Comparison of ENCODE assay signal across 8 cellular contexts in the genomic region with DNA sequence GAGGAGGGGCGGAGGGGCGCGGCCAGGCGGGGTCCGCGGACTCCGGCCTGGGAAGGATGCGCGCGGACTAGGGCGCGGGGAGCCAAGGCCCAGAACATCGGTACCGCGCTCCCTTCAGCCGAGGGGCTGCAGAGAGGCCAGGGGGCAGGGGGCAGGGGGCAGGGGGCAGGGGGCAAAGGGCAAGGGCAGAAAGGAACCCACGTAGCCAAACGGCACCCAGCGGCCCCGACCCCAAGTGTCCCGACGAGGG. TPM values are rescaled to one million over a fixed set of nuclear protein-coding genes. Genes with fewer than 3 reads are reported as not detected.
A peak's percentile ranks its signal among the peaks of the same experiment; 100 is the strongest.
DNase-seq lines count a peak whose midpoint lies in the region; ATAC-seq and TF ChIP-seq lines count a peak whose summit lies in the region.

No MANE protein-coding gene starts in this region.

- CTCF ChIA-PET in WTC11 (lab: Charles Lee): interaction anchor here (0.5 to 5.0 kb wide), 9 partner anchors 11 to 432 kb away, joined by 3 to 41 read pairs (median 4); no protein-coding TSS in a partner anchor

- H3K4me3 Mint-ChIP-seq in WTC11: peak overlapping the region; percentile 83

- H3K36me3 Mint-ChIP-seq in WTC11: no peaks in the 10 kb centered on the region

- ATAC-seq in GM18517 (IDR thresholded peaks at IDR 0.05; ENCODE audit: unreplicated experiment): peak; percentile 13
- peak; percentile 2 for ATAC-seq in HG03108 (IDR thresholded peaks at IDR 0.05; ENCODE audit: unreplicated experiment)
- no peak; the same call in 1 of the 2 replicates for ATAC-seq in WTC11
- peak; percentile 5 for ATAC-seq in sciatic nerve

- POLR2A ChIA-PET in WTC11 (lab: Charles Lee): no interaction called here

- H3K27ac Mint-ChIP-seq in WTC11: no peak overlapping the region

- no peak for DNase-seq in WTC11 (ENCODE audit: low spot score)
- peak; percentile 74 for DNase-seq in germinal center (ENCODE audit: low spot score)
- DNase-seq in sciatic nerve (ENCODE audit: low spot score): no peak
- no peak for DNase-seq in NCI-H1694 (lab: John Stamatoyannopoulos, UW)
- no peak for DNase-seq in HK-2 (ENCODE audit: unreplicated experiment)

- H3K4me1 Mint-ChIP-seq in WTC11: peaks cover 22% of the 10 kb centered on the region

- peaks cover 35% of the 10 kb centered on the region for H3K27me3 Mint-ChIP-seq in WTC11 (ENCODE audit: low read depth)

- H3K9me3 Mint-ChIP-seq in WTC11: no peaks in the 10 kb centered on the region

- peak overlapping the region; percentile 64 for H3K27ac ChIP-seq in 22Rv1

- intact Hi-C loops in sciatic nerve (cut with DNase I): no loop called here

- TF ChIP-seq CTCF in 22Rv1 (IDR thresholded peaks at IDR 0.05) (no peak), WTC11 (IDR thresholded peaks at IDR 0.05) (no peak)

TF ChIP-seq in WTC11, 78 proteins besides CTCF, POLR2A, EP300 and RAD21:
- no peak for TF ChIP-seq OVOL2 (CRISPR knock-in tag; IDR thresholded peaks at IDR 0.05; ENCODE audit: borderline replicate concordance)
- no peak for TF ChIP-seq ATF2 (CRISPR knock-in tag; IDR thresholded peaks at IDR 0.05; ENCODE audit: borderline replicate concordance, low read depth)
- TF ChIP-seq, protein P1, sequence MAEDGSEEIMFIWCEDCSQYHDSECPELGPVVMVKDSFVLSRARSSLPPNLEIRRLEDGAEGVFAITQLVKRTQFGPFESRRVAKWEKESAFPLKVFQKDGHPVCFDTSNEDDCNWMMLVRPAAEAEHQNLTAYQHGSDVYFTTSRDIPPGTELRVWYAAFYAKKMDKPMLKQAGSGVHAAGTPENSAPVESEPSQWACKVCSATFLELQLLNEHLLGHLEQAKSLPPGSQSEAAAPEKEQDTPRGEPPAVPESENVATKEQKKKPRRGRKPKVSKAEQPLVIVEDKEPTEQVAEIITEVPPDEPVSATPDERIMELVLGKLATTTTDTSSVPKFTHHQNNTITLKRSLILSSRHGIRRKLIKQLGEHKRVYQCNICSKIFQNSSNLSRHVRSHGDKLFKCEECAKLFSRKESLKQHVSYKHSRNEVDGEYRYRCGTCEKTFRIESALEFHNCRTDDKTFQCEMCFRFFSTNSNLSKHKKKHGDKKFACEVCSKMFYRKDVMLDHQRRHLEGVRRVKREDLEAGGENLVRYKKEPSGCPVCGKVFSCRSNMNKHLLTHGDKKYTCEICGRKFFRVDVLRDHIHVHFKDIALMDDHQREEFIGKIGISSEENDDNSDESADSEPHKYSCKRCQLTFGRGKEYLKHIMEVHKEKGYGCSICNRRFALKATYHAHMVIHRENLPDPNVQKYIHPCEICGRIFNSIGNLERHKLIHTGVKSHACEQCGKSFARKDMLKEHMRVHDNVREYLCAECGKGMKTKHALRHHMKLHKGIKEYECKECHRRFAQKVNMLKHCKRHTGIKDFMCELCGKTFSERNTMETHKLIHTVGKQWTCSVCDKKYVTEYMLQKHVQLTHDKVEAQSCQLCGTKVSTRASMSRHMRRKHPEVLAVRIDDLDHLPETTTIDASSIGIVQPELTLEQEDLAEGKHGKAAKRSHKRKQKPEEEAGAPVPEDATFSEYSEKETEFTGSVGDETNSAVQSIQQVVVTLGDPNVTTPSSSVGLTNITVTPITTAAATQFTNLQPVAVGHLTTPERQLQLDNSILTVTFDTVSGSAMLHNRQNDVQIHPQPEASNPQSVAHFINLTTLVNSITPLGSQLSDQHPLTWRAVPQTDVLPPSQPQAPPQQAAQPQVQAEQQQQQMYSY (CRISPR knock-in tag; IDR thresholded peaks at IDR 0.05): no peak
- TF ChIP-seq CREB1 (CRISPR knock-in tag; IDR thresholded peaks at IDR 0.05): no peak
- no peak for TF ChIP-seq SP1 (CRISPR knock-in tag; conservative IDR thresholded peaks at IDR 0.05)
- TF ChIP-seq TEAD4 (CRISPR knock-in tag; IDR thresholded peaks at IDR 0.05): no peak
- TF ChIP-seq CBFB (CRISPR knock-in tag; IDR thresholded peaks at IDR 0.05; ENCODE audit: low read depth): no peak
- no peak for TF ChIP-seq RELA (CRISPR knock-in tag; IDR thresholded peaks at IDR 0.05; ENCODE audit: borderline replicate concordance)
- no peak for TF ChIP-seq JAZF1 (CRISPR knock-in tag; IDR thresholded peaks at IDR 0.05)
- TF ChIP-seq, protein P2, sequence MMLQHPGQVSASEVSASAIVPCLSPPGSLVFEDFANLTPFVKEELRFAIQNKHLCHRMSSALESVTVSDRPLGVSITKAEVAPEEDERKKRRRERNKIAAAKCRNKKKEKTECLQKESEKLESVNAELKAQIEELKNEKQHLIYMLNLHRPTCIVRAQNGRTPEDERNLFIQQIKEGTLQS (CRISPR knock-in tag; conservative IDR thresholded peaks at IDR 0.05): no peak
- no peak for TF ChIP-seq RORB (CRISPR knock-in tag; IDR thresholded peaks at IDR 0.05)
- TF ChIP-seq USF1 (CRISPR knock-in tag; IDR thresholded peaks at IDR 0.05): no peak

RNA-seq across cellular contexts. Expression of gene NPHP4, which starts 0.5 kb away (rescaled TPM):
- 10.6 to 16.8 TPM (median 12.0 TPM) in 3 replicates for total RNA-seq in WTC11 (2021)
- 18.0 TPM for total RNA-seq in sciatic nerve

RNA-seq across cellular contexts. Expression of gene KCNAB2, which starts 54.0 kb away (rescaled TPM):
- 9.3 to 10.3 TPM (median 9.6 TPM) in 3 replicates for total RNA-seq in WTC11 (2021)
- 20.1 TPM for total RNA-seq in sciatic nerve
